8 cellular contexts compared by ENCODE assay signal in genomic region chr9:124869466-124869985, GRCh38. TPM values are rescaled to one million over a fixed set of nuclear protein-coding genes. Genes with fewer than 3 reads are reported as not detected.
DNase-seq lines count a peak whose midpoint lies in the region; ATAC-seq and TF ChIP-seq lines count a peak whose summit lies in the region.

No MANE protein-coding gene starts in this region.

- H3K27ac ChIP-seq in muscle layer of duodenum (ENCODE audit: low read length): peak overlapping the region; percentile 84
- H3K27ac ChIP-seq in uterus: peak overlapping the region; percentile 83 to 94

- H3K9me3 ChIP-seq in muscle layer of duodenum (ENCODE audit: control insufficient read depth in 1 of 2, low read length in 2 of 2): no peaks in the 10 kb centered on the region
- H3K9me3 ChIP-seq in uterus: no peaks in the 10 kb centered on the region

- TF ChIP-seq POLR2A in uterus (IDR thresholded peaks at IDR 0.05): no peak

- peaks cover 45 to 50% of the 10 kb centered on the region in 2 donors for H3K4me1 Mint-ChIP-seq in effector memory CD8-positive, alpha-beta T cell (ENCODE audit: low read depth in 2 of 2)

- H3K27me3 Mint-ChIP-seq in effector memory CD8-positive, alpha-beta T cell: no peaks in the 10 kb centered on the region

- peak; percentile 23 for DNase-seq in activated CD4-positive, alpha-beta T cell treated with anti-CD3 and anti-CD28 coated beads for 1 hour
- peak in 2 of 3 experiments; percentile 45 to 46 for DNase-seq in effector memory CD8-positive, alpha-beta T cell
- DNase-seq in uterus: no peak
- DNase-seq in midbrain (lab: John Stamatoyannopoulos, UW): no peak

- H3K4me3 ChIP-seq in muscle layer of duodenum (ENCODE audit: low read depth in 1 of 2, low read length in 2 of 2): peak overlapping the region; percentile 91
- H3K4me3 ChIP-seq in uterus: peak overlapping the region; percentile 91 to 95

- no peak for TF ChIP-seq CTCF in uterus (IDR thresholded peaks at IDR 0.05)

- peak overlapping the region; percentile 93 to 97 for H3K4me3 Mint-ChIP-seq in effector memory CD8-positive, alpha-beta T cell

- H3K4me1 ChIP-seq in muscle layer of duodenum (ENCODE audit: control insufficient read depth in 1 of 2, insufficient read depth in 2 of 2, low read length in 2 of 2) (peaks cover 23 to 39% of the 10 kb centered on the region in 2 donors), uterus (peaks cover 0 to 13% of the 10 kb centered on the region in 2 donors)

- H3K9me3 Mint-ChIP-seq in effector memory CD8-positive, alpha-beta T cell: no peaks in the 10 kb centered on the region

- intact Hi-C loops in uterus (cut with DNase I; ENCODE audit: low total_unique reads): no loop called here

- H3K36me3 ChIP-seq in muscle layer of duodenum (ENCODE audit: control insufficient read depth in 1 of 2, insufficient read depth in 2 of 2, low read length in 2 of 2): peaks cover 11 to 18% of the 10 kb centered on the region in 2 donors
- H3K36me3 ChIP-seq in uterus: no peaks in the 10 kb centered on the region

- peak overlapping the region; percentile 91 to 97 for H3K27ac Mint-ChIP-seq in effector memory CD8-positive, alpha-beta T cell

- H3K36me3 Mint-ChIP-seq in effector memory CD8-positive, alpha-beta T cell (ENCODE audit: insufficient read depth): peaks cover 61% of the 10 kb centered on the region

- H3K27me3 ChIP-seq in muscle layer of duodenum (ENCODE audit: low read depth, low read length) (no peaks in the 10 kb centered on the region), uterus (no peaks in the 10 kb centered on the region)

- ATAC-seq in GM19328 (IDR thresholded peaks at IDR 0.05; ENCODE audit: unreplicated experiment): peak; percentile 5
- ATAC-seq in HG03097 (IDR thresholded peaks at IDR 0.05; ENCODE audit: low FRiP score, unreplicated experiment): peak; percentile 17
- ATAC-seq in effector memory CD8-positive, alpha-beta T cell (replicated peaks): peak; percentile 26
- no peak for ATAC-seq in HG02981 (IDR thresholded peaks at IDR 0.05; ENCODE audit: unreplicated experiment)

RNA-seq across cellular contexts. Expression of gene ARPC5L, which starts 7.6 kb away (rescaled TPM):
- total RNA-seq in uterus: 10 to 100 TPM in 1 of 4 donors, 1 to 10 TPM in 3; 1.0 to 18.3 (median 5.6) TPM

RNA-seq across cellular contexts. Expression of gene RPL35, which starts 7.8 kb away (rescaled TPM):
- 1,000 to 10,000 TPM in 3 of 4 donors, 100 to 1,000 TPM in 1; 913 to 5,275 (median 2,170) TPM for total RNA-seq in uterus

RNA-seq across cellular contexts. Expression of gene WDR38, which starts 16.3 kb away (rescaled TPM):
- 1 to 10 TPM in 1 of 4 donors, under 1 TPM in 1, not detected in 2; 0.79 to 1.9 TPM for total RNA-seq in uterus

Comparison
In these comparisons a context has a peak if more than half of its experiments do, and no peak if none do; other contexts are left out.
1. DNase-seq: peak in activated CD4-positive, alpha-beta T cell treated with anti-CD3 and anti-CD28 coated beads for 1 hour (single experiment) and effector memory CD8-positive, alpha-beta T cell (2 of 3); none in uterus (0 of 2) and midbrain (single experiment).